Comparison of ENCODE assay signal across 22 cellular contexts in genomic region chr4:126740687-126741086, GRCh38.
"Had no signal": no experiment of that assay in that cellular context is flagged by ENCODE, and none has a peak within 500 bp of the region (broad histone marks: within the 10 kb centered on the region; RNA-seq: fewer than 3 reads in every experiment).

No MANE protein-coding gene starts in this region.

- H3K36me3 Mint-ChIP-seq: activated naive CD8-positive, alpha-beta T cell treated with anti-CD3 and anti-CD28 coated beads, Interleukin-2, amount 10 ng/mL, durations not matched to agents 7 days and 5 days had no signal

- H3K4me1 ChIP-seq: adrenal gland had no signal

- H3K4me1 Mint-ChIP-seq: activated naive CD8-positive, alpha-beta T cell treated with anti-CD3 and anti-CD28 coated beads, Interleukin-2, amount 10 ng/mL, durations not matched to agents 7 days and 5 days had no signal

- H3K27ac ChIP-seq: adrenal gland, PC-9 had no signal

- ATAC-seq: activated CD8-positive, alpha-beta T cell treated with anti-CD3 and anti-CD28 coated beads, Interleukin-2, amount 10 ng/mL, durations not matched to agents 7 days and 5 days had no signal

- H3K4me3 ChIP-seq: adrenal gland, PC-9 had no signal

- H3K4me2 ChIP-seq: PC-9 had no signal

- H2AFZ ChIP-seq: PC-9 had no signal

- H3K4me3 Mint-ChIP-seq: activated CD8-positive, alpha-beta T cell treated with anti-CD3 and anti-CD28 coated beads, Interleukin-2, amount 10 ng/mL, durations not matched to agents 7 days and 5 days; activated naive CD8-positive, alpha-beta T cell treated with anti-CD3 and anti-CD28 coated beads, Interleukin-2, amount 10 ng/mL, durations not matched to agents 7 days and 5 days; T-helper 1 cell treated with Interleukin-12 subunit alpha and Interleukin-12 subunit beta and Interleukin-4 antibody, amounts not matched to agents 30 μg/mL and 1 μg/mL, for 36 hours had no signal

- H3K27me3 ChIP-seq: adrenal gland had no signal

- H3K27me3 Mint-ChIP-seq: activated naive CD8-positive, alpha-beta T cell treated with anti-CD3 and anti-CD28 coated beads, Interleukin-2, amount 10 ng/mL, durations not matched to agents 7 days and 5 days had no signal

- H3K27ac Mint-ChIP-seq: activated CD8-positive, alpha-beta T cell treated with anti-CD3 and anti-CD28 coated beads, Interleukin-2, amount 10 ng/mL, durations not matched to agents 7 days and 5 days; activated naive CD8-positive, alpha-beta T cell treated with anti-CD3 and anti-CD28 coated beads, Interleukin-2, amount 10 ng/mL, durations not matched to agents 7 days and 5 days; T-helper 1 cell treated with Interleukin-12 subunit alpha and Interleukin-12 subunit beta and Interleukin-4 antibody, amounts not matched to agents 30 μg/mL and 1 μg/mL, for 36 hours had no signal

- H3K36me3 ChIP-seq: adrenal gland had no signal

- DNase-seq: activated CD4-positive, alpha-beta T cell treated with anti-CD3 and anti-CD28 coated beads for 48 hours; activated CD4-positive, alpha-beta T cell treated with anti-CD3 and anti-CD28 coated beads, Interleukin-2, amount 50 U/mL, for 4 hours; activated CD4-positive, CD25-positive, alpha-beta regulatory T cell treated with anti-CD3 and anti-CD28 coated beads, Interleukin-2, amount 50 U/mL, for 72 hours; activated CD8-positive, alpha-beta memory T cell treated with anti-CD3 and anti-CD28 coated beads, Interleukin-2, amount 50 U/mL, for 48 hours; activated CD8-positive, alpha-beta T cell treated with anti-CD3 and anti-CD28 coated beads, Interleukin-2, amount 10 ng/mL, durations not matched to agents 7 days and 5 days; activated naive CD4-positive, alpha-beta T cell treated with anti-CD3 and anti-CD28 coated beads, Interleukin-2, amount 50 U/mL, for 16 hours; activated naive CD8-positive, alpha-beta T cell treated with anti-CD3 and anti-CD28 coated beads, Interleukin-2, amount 10 ng/mL, durations not matched to agents 7 days and 5 days; activated T-cell treated with anti-CD3 and anti-CD28 coated beads, Interleukin-2, amount 50 U/mL, for 1 hour; adrenal gland; anterior cingulate cortex; caudate nucleus; KG1; MV-4-11; NCI-H1092 treated with DMSO at 0.1 percent for 48 hours; NCI-H1436; NCI-H1694 treated with DMSO at 0.1 percent for 48 hours; NCI-H2029 treated with DMSO at 0.1 percent for 48 hours; NCI-H345; NCI-H510A treated with DMSO at 0.1 percent for 48 hours; PC-9; SHP77 treated with DMSO at 0.1 percent for 48 hours had no signal
